In genomic region chr2:173354073-173354600, GRCh38 we compare ENCODE assay signal across 8 cellular contexts. TPM values are rescaled to one million over a fixed set of nuclear protein-coding genes. Genes with fewer than 3 reads are reported as not detected.
DNase-seq lines count a peak whose midpoint lies in the region; ATAC-seq and TF ChIP-seq lines count a peak whose summit lies in the region.

No MANE protein-coding gene starts in this region.

- H3K9me3 ChIP-seq in mucosa of stomach (ENCODE audit: control insufficient read depth, low read length) = no peaks in the 10 kb centered on the region

- ATAC-seq in Right ventricle myocardium inferior = peak; percentile 52
- no peak for ATAC-seq in left ventricle myocardium superior
- ATAC-seq in HG02623 (IDR thresholded peaks at IDR 0.05; ENCODE audit: unreplicated experiment) = peak; percentile 50

- H3K4me3 ChIP-seq in cardiac fibroblast (replicated peaks in 1 of 2; ENCODE audit: low read depth in 2 of 2, low read length in 2 of 2) (peak overlapping the region; percentile 69 to 88), mucosa of stomach (ENCODE audit: low read length) (peak overlapping the region; percentile 48)

- intact Hi-C loops in Right ventricle myocardium inferior (cut with DNase I) (loop anchor here (5.0 to 10.0 kb wide), 2 partner anchors 132 to 329 kb away; no protein-coding TSS in a partner anchor), left ventricle myocardium superior (cut with micrococcal nuclease) (no loop called here)

- peak overlapping the region; percentile 47 for H3K9ac ChIP-seq in mucosa of stomach (ENCODE audit: low read length)

- peaks cover 6% of the 10 kb centered on the region for H3K4me1 ChIP-seq in mucosa of stomach (ENCODE audit: control insufficient read depth, insufficient read depth, low read length)

- no peaks in the 10 kb centered on the region for H3K36me3 ChIP-seq in mucosa of stomach (ENCODE audit: control insufficient read depth, insufficient read depth, low read length)

- DNase-seq in Right ventricle myocardium inferior (ENCODE audit: missing footprints) (no peak), left ventricle myocardium superior (no peak), NCI-H69 (lab: John Stamatoyannopoulos, UW) (peak; percentile 87), cardiac fibroblast (ENCODE audit: low read depth in 2 of 2) (peak in 1 of 2 donors; percentile 27), AML-193 (lab: John Stamatoyannopoulos, UW) (no peak), NCI-H128 (lab: John Stamatoyannopoulos, UW; ENCODE audit: unreplicated experiment) (no peak)

- no peak for TF ChIP-seq CTCF in cardiac fibroblast (IDR thresholded peaks at IDR 0.05; ENCODE audit: low read depth, low read length)

- peaks cover 37% of the 10 kb centered on the region for H3K27me3 ChIP-seq in mucosa of stomach (ENCODE audit: control insufficient read depth, insufficient read depth, low read length)

RNA-seq across cellular contexts. Expression of gene CDCA7, which starts 0.5 kb away (rescaled TPM):
- 1.5 TPM for total RNA-seq in Right ventricle myocardium inferior
- 1.4 TPM for total RNA-seq in left ventricle myocardium superior
